9 cellular contexts compared by ENCODE assay signal in the genomic region with DNA sequence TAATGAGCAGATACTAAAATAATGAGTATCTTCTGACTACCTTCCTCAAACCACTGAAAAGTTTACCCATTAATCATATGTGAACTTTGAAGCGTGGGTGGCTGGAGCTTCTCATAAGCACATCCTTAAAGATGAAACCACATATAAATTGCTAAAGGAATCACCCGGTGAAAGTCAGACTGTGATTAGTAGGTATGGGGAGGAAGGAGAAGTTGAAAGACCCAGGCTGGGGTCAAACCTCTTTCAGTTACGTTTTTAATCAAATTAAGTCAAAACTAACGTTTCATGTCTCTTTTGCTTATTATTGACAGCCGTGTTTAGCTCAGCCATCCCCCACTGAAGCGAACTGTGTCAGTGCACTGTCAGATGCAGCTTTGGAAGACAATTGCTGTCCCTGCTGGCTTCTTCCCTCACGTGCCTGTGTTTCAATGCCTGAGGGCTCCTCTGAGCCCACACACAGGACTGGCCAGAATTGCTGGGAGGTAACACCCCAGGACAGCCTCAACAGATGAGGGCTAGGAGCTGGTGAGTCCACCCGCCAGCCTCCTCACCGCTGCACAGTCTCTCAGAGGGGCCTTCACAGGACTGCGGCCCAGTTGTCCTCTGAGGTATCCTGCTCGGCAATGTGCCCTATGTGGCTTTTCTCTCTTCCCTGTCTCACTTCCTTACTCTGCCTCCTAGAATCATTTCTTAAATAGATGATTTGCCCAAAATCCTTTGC. TPM values are rescaled to one million over a fixed set of nuclear protein-coding genes. Genes with fewer than 3 reads are reported as not detected.
DNase-seq lines count a peak whose midpoint lies in the region; ATAC-seq, FAIRE-seq and TF ChIP-seq lines count a peak whose summit lies in the region.
"Had no signal": no experiment of that assay in that cellular context is flagged by ENCODE, and none has a peak within 500 bp of the region (broad histone marks: within the 10 kb centered on the region; RNA-seq: fewer than 3 reads in every experiment).

No MANE protein-coding gene starts in this region.

- intact Hi-C loops in K562 (cut with micrococcal nuclease) (no loop called here), spleen (cut with DNase I; ENCODE audit: low total_unique reads) (no loop called here), psoas muscle (cut with DNase I) (no loop called here)

- no peak overlapping the region for H3K4me3 ChIP-seq in Peyer's patch
- H3K4me3 ChIP-seq in K562: no peak overlapping the region
- H3K4me3 ChIP-seq in spleen: peak overlapping the region in 1 of 8 donors; percentile 4
- no peak overlapping the region for H3K4me3 ChIP-seq in psoas muscle

- H3K4me2 ChIP-seq in K562 (ENCODE audit: insufficient read depth, low read length): no peak overlapping the region

- peaks cover 0 to 37% (median 11%) of the 10 kb centered on the region in 4 donors for H3K4me1 ChIP-seq in Peyer's patch
- H3K4me1 ChIP-seq in K562 (replicated peaks in 1 of 2; ENCODE audit: control insufficient read depth in 2 of 2, insufficient read depth in 2 of 2, low read length in 2 of 2): peaks cover 5 to 6% of the 10 kb centered on the region in 2 experiments; a peak in 3 of 5 replicates
- H3K4me1 ChIP-seq in spleen: peaks cover 20 to 46% (median 33%) of the 10 kb centered on the region in 6 donors
- no peaks in the 10 kb centered on the region for H3K4me1 ChIP-seq in psoas muscle

- H3K9me3 ChIP-seq in Peyer's patch (no peaks in the 10 kb centered on the region), K562 (replicated peaks; ENCODE audit: control insufficient read depth, insufficient read depth, low read depth, low read length) (no peaks in the 10 kb centered on the region), spleen (no peaks in the 10 kb centered on the region), psoas muscle (no peaks in the 10 kb centered on the region)

- BruUV-seq in K562 (replicated peaks; lab: Mats Ljungman, UMichigan): no TSS peak

- WGBS in K562 (ENCODE audit: insufficient coverage, low coverage, missing lambda C conversion rate): 39% methylated on average over 11 of the region's 11 CpGs
- 32 to 46% (median 37%) methylated on average over 11 of the region's 11 CpGs for WGBS in spleen, 5 donors
- WGBS in psoas muscle, 3 donors: 58 to 68% (median 66%) methylated on average over 11 of the region's 11 CpGs

- FAIRE-seq in K562 (lab: Jason Lieb, UNC): peak; percentile 26
- FAIRE-seq: A204.1 had no signal

- H2AFZ ChIP-seq in K562 (ENCODE audit: low read depth, low read length): no peak overlapping the region

- POLR2A ChIA-PET in K562 (lab: Yijun Ruan, JAX): interaction anchor here (1.0 kb wide), 1 partner anchor 10 kb away, joined by 4 read pairs; no protein-coding TSS in a partner anchor

- H3K36me3 ChIP-seq in Peyer's patch (no peaks in the 10 kb centered on the region), K562 (ENCODE audit: control insufficient read depth, insufficient read depth, low read length) (no peaks in the 10 kb centered on the region), spleen (no peaks in the 10 kb centered on the region), psoas muscle (ENCODE audit: insufficient read depth in 1 of 2, low read depth in 1 of 2) (no peaks in the 10 kb centered on the region)

- H3K9ac ChIP-seq in K562 (ENCODE audit: insufficient read depth in 1 of 2, low read depth in 2 of 2, low read length in 2 of 2): 0 out of 4 replicates have a peak overlapping the region, but pooled peaks of 1 of the 2 experiments have one; percentile 8

- no peaks in the 10 kb centered on the region for H4K20me1 ChIP-seq in K562 (replicated peaks; ENCODE audit: control insufficient read depth, insufficient read depth, low read length)

- no peak for TF ChIP-seq POLR2A in Peyer's patch (IDR thresholded peaks at IDR 0.05)
- no peak for TF ChIP-seq POLR2A in K562 (conservative IDR thresholded peaks at IDR 0.05)
- TF ChIP-seq POLR2A in spleen (IDR thresholded peaks at IDR 0.05): no peak

- CTCF ChIA-PET in K562 (lab: Yijun Ruan, JAX; ENCODE audit: low intra/inter-chr PET ratio): no interaction called here

- no peaks in the 10 kb centered on the region for H3K79me2 ChIP-seq in K562 (ENCODE audit: control insufficient read depth, insufficient read depth, low read length)

- TF ChIP-seq CTCF in Peyer's patch (IDR thresholded peaks at IDR 0.05) (no peak), K562 (IDR thresholded peaks at IDR 0.05 in 2 of 3, conservative IDR thresholded peaks at IDR 0.05 in 1 of 3; ENCODE audit: insufficient read depth in 2 of 3, low read depth in 1 of 3, low read length in 3 of 3) (no peak), spleen (IDR thresholded peaks at IDR 0.05 in 8 of 11, conservative IDR thresholded peaks at IDR 0.05 in 3 of 11) (no peak), psoas muscle (IDR thresholded peaks at IDR 0.05) (no peak)

- no peak for TF ChIP-seq EP300 in K562 (IDR thresholded peaks at IDR 0.05; ENCODE audit: low read length)

- no peaks in the 10 kb centered on the region for H3K9me1 ChIP-seq in K562 (ENCODE audit: control insufficient read depth, insufficient read depth, low read length)

- in situ Hi-C loops in K562 (cut with MboI): no loop called here

- H3K27me3 ChIP-seq in Peyer's patch (no peaks in the 10 kb centered on the region), K562 (ENCODE audit: control insufficient read depth in 2 of 2, insufficient read depth in 2 of 2, low read length in 2 of 2) (no peaks in the 10 kb centered on the region), spleen (replicated peaks in 1 of 7) (no peaks in the 10 kb centered on the region), psoas muscle (ENCODE audit: insufficient read depth in 3 of 3, low read length in 2 of 3) (peaks cover 0 to 2% (median 0%) of the 10 kb centered on the region in 3 donors)

- no peak for TF ChIP-seq RAD21 in K562 (CRISPR knock-in tag; conservative IDR thresholded peaks at IDR 0.05 in 1 of 2, IDR thresholded peaks at IDR 0.05 in 1 of 2)

- peak; percentile 74 for DNase-seq in activated CD8-positive, alpha-beta memory T cell treated with anti-CD3 and anti-CD28 coated beads for 24 hours
- DNase-seq in activated CD8-positive, alpha-beta memory T cell treated with anti-CD3 and anti-CD28 coated beads, Interleukin-2, amount 50 U/mL, for 4 hours: no peak
- DNase-seq in Peyer's patch: peak in 1 of 3 donors; percentile 48
- DNase-seq in K562 (ENCODE audit: extremely low read depth in 1 of 4, low spot score in 3 of 4): no peak
- DNase-seq in spleen: peak; percentile 79
- no peak for DNase-seq in psoas muscle
- DNase-seq in NCI-H1092 treated with DMSO at 0.1 percent for 48 hours (lab: John Stamatoyannopoulos, UW): no peak

- H3K27ac ChIP-seq in Peyer's patch: peak overlapping the region; percentile 52 to 73 (median 60)
- H3K27ac ChIP-seq in K562 (ENCODE audit: extremely low read depth, low read depth, low read length): no peak overlapping the region
- peak overlapping the region; percentile 72 to 90 (median 81) for H3K27ac ChIP-seq in spleen
- no peak overlapping the region for H3K27ac ChIP-seq in psoas muscle

- ATAC-seq in HG02884 (IDR thresholded peaks at IDR 0.05; ENCODE audit: unreplicated experiment) (peak; percentile 73), K562 (peak; percentile 14), psoas muscle (no peak)

TF ChIP-seq in K562, 482 proteins besides CTCF, POLR2A, EP300 and RAD21 (continues in another document):
- TF ChIP-seq, protein P1, sequence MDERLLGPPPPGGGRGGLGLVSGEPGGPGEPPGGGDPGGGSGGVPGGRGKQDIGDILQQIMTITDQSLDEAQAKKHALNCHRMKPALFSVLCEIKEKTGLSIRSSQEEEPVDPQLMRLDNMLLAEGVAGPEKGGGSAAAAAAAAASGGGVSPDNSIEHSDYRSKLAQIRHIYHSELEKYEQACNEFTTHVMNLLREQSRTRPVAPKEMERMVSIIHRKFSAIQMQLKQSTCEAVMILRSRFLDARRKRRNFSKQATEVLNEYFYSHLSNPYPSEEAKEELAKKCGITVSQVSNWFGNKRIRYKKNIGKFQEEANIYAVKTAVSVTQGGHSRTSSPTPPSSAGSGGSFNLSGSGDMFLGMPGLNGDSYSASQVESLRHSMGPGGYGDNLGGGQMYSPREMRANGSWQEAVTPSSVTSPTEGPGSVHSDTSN (CRISPR knock-in tag; IDR thresholded peaks at IDR 0.05; ENCODE audit: low read depth): no peak
- TF ChIP-seq, protein P1 (tag; conservative IDR thresholded peaks at IDR 0.05; ENCODE audit: low read depth): peak; percentile 33
- TF ChIP-seq MEIS2 (IDR thresholded peaks at IDR 0.05; ENCODE audit: partially characterized antibody): peak; percentile 63

RNA-seq across cellular contexts. Expression of a gene that starts 29.3 kb away (rescaled TPM):
- 10 to 100 TPM; 12.8 to 64.4 (median 16.0) TPM for total RNA-seq in Peyer's patch
- total RNA-seq in K562 (2011; cell fraction: chromatin; rRNA removed; ENCODE audit: low replicate concordance): 17.8 and 19.2 TPM in 2 replicates
- 10.1 and 13.8 TPM in 2 replicates for total RNA-seq in K562 (2011; cell fraction: nucleolus; rRNA removed)
- 11.7 and 17.1 TPM in 2 replicates for total RNA-seq in K562 (2011; cell fraction: nucleoplasm; rRNA removed)
- 14.9 and 17.1 TPM in 2 replicates for total RNA-seq in K562 (2014; rRNA removed)
- total RNA-seq in K562 (2014; rRNA removed; fragmentation: Illumina TruSeq; extraction: Trizol): 13.5 and 15.2 TPM in 2 replicates
- total RNA-seq in K562 (2015; rRNA removed; fragmentation: Illumina TruSeq; extraction: Trizol): 12.2 and 13.5 TPM in 2 replicates
- 13.9 and 18.6 TPM in 2 replicates for total RNA-seq in K562 (2021)
- 26.2 and 29.0 TPM in 2 replicates for polyA plus RNA-seq in K562 (2011; rRNA removed)
- 19.8 and 19.9 TPM in 2 replicates for polyA plus RNA-seq in K562 (2011; cell fraction: cytosol; rRNA removed)
- 18.5 and 19.8 TPM in 2 replicates for polyA plus RNA-seq in K562 (2011; cell fraction: nucleus; rRNA removed)
- polyA plus RNA-seq in K562 (2012): 20.4 and 27.0 TPM in 2 replicates
- 22.0 and 28.0 TPM in 2 replicates for polyA plus RNA-seq in K562 (2014; fragmentation: Illumina TruSeq; extraction: Trizol)
- polyA plus RNA-seq in K562 (2014; fragmentation: Nextera tagmentation; extraction: Ambion mirVana): 1 to 10 TPM; 2.9 to 3.5 TPM
- 23.4 and 24.7 TPM in 2 replicates for polyA plus RNA-seq in K562 (2014; rRNA removed)
- polyA minus RNA-seq in K562 (2011; rRNA and poly(A)+ RNA removed): 15.7 and 16.1 TPM in 2 replicates
- 12.2 and 14.1 TPM in 2 replicates for polyA minus RNA-seq in K562 (2011; cell fraction: cytosol; rRNA and poly(A)+ RNA removed)
- polyA minus RNA-seq in K562 (2011; cell fraction: nucleus; rRNA and poly(A)+ RNA removed): 8.8 and 12.4 TPM in 2 replicates
- 10 to 100 TPM; 46.6 to 75.0 (median 62.3) TPM for total RNA-seq in spleen
- polyA plus RNA-seq in spleen: 10 to 100 TPM; 36.4 to 46.0 (median 39.7) TPM
- total RNA-seq in psoas muscle: 10 to 100 TPM; 14.4 to 57.1 (median 23.6) TPM
- polyA plus RNA-seq in psoas muscle: 10 to 100 TPM; 42.8 to 63.0 (median 59.2) TPM

Comparison
In these comparisons a context has a peak if more than half of its experiments do, and no peak if none do; other contexts are left out.
1. DNase-seq: peak in activated CD8-positive, alpha-beta memory T cell treated with anti-CD3 and anti-CD28 coated beads for 24 hours (single experiment) and spleen (single experiment); none in activated CD8-positive, alpha-beta memory T cell treated with anti-CD3 and anti-CD28 coated beads, Interleukin-2, amount 50 U/mL, for 4 hours (single experiment), K562 (0 of 4), psoas muscle (0 of 2) and NCI-H1092 treated with DMSO at 0.1 percent for 48 hours (single experiment).
2. ATAC-seq: peak in HG02884 (single experiment) and K562 (single experiment); none in psoas muscle (0 of 4).
3. H3K27ac ChIP-seq: peak in Peyer's patch (4 of 4) and spleen (8 of 8); none in K562 (single experiment) and psoas muscle (single experiment).